8 cellular contexts compared by ENCODE assay signal in the genomic region with DNA sequence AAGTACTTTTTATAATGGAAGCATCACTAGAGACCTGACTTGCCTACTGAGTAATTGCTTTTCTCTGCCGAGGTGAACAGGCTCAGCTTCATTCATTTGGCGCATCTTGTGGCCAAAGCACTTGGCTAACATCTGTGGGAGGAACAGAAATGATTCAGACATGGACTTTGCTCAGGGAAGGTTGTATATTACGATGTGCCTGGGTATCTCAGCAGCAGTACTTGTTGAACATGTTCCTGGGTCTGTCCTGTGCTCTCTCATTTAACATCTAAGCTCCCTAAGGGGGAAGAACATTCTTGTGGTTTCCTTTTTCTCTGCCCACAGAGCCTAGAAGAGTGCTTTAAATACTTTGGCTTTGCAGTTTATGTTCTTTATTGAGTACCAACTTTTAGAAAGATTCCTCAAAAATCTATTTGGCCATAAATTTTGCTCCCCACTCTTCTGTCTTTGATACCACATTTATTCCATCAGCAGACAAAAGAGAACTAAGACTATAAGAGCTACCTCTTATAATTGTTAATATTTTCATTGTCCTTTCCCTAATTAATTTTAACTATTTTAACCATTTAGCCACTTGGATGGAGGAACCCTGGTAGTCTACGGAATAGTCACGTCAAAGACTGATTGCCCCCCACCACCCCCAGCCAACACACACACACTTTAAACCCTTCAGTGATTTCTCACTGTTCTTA.
A peak's percentile ranks its signal among the peaks of the same experiment; 100 is the strongest.
DNase-seq lines count a peak whose midpoint lies in the region; ATAC-seq and TF ChIP-seq lines count a peak whose summit lies in the region.

No MANE protein-coding gene starts in this region.

- H3K4me1 Mint-ChIP-seq in chondrocyte (ENCODE audit: low read depth) = peaks cover 20% of the 10 kb centered on the region
- H3K4me1 Mint-ChIP-seq in effector memory CD8-positive, alpha-beta T cell (ENCODE audit: low read depth in 2 of 2) = peaks cover 0 to 16% of the 10 kb centered on the region in 2 donors

- H3K4me3 Mint-ChIP-seq in chondrocyte (ENCODE audit: unreplicated experiment) = no peak overlapping the region
- peak overlapping the region in 1 of 2 donors; percentile 2 for H3K4me3 Mint-ChIP-seq in effector memory CD8-positive, alpha-beta T cell

- intact Hi-C loops in lower leg skin (cut with DNase I; ENCODE audit: low total_unique reads) = no loop called here

- peaks cover 4% of the 10 kb centered on the region for H3K9me3 Mint-ChIP-seq in chondrocyte (ENCODE audit: low read depth)
- peaks cover 5 to 8% of the 10 kb centered on the region in 2 donors for H3K9me3 Mint-ChIP-seq in effector memory CD8-positive, alpha-beta T cell

- WGBS in mesodermal cell (ENCODE audit: insufficient coverage in 2 of 2), 2 experiments = 83 to 93% methylated on average over 4 to 5 of the region's 5 CpGs
- 56 to 68% methylated on average over 5 of the region's 5 CpGs for WGBS in lower leg skin, 2 donors

- peak; percentile 70 for ATAC-seq in GM18508 (IDR thresholded peaks at IDR 0.05; ENCODE audit: insufficient read depth, unreplicated experiment)
- peak; percentile 69 for ATAC-seq in HG02885 (IDR thresholded peaks at IDR 0.05; ENCODE audit: poor library complexity, unreplicated experiment)
- ATAC-seq in effector memory CD8-positive, alpha-beta T cell (replicated peaks) = no peak
- ATAC-seq in HG03571 (IDR thresholded peaks at IDR 0.05; ENCODE audit: unreplicated experiment) = no peak

- peak; percentile 89 for DNase-seq in SW480 (ENCODE audit: low spot score)
- DNase-seq in chondrocyte (ENCODE audit: low spot score) = no peak
- no peak for DNase-seq in effector memory CD8-positive, alpha-beta T cell
- no peak for DNase-seq in lower leg skin (ENCODE audit: low spot score in 2 of 2)

- H3K27ac ChIP-seq in mesodermal cell (ENCODE audit: low read depth, low read length, severe bottlenecking) = peak overlapping the region; percentile 8

- TF ChIP-seq POLR2A in lower leg skin (IDR thresholded peaks at IDR 0.05) = no peak

- H3K27ac Mint-ChIP-seq in chondrocyte (ENCODE audit: unreplicated experiment) = no peak overlapping the region
- H3K27ac Mint-ChIP-seq in effector memory CD8-positive, alpha-beta T cell = no peak overlapping the region

- no peaks in the 10 kb centered on the region for H3K9me3 ChIP-seq in mesodermal cell (ENCODE audit: control insufficient read depth, low read length)

- no peak overlapping the region for H3K4me3 ChIP-seq in mesodermal cell (ENCODE audit: extremely low read depth, insufficient read depth, low read length, poor library complexity, severe bottlenecking)
- H3K4me3 ChIP-seq in lower leg skin (ENCODE audit: low read depth, poor library complexity, severe bottlenecking) = no peak overlapping the region

- no peaks in the 10 kb centered on the region for H3K36me3 Mint-ChIP-seq in chondrocyte (ENCODE audit: low read depth)
- no peaks in the 10 kb centered on the region for H3K36me3 Mint-ChIP-seq in effector memory CD8-positive, alpha-beta T cell (ENCODE audit: insufficient read depth)

- peaks cover 24% of the 10 kb centered on the region for H3K4me1 ChIP-seq in mesodermal cell (ENCODE audit: control insufficient read depth, insufficient read depth, low read length, poor library complexity, severe bottlenecking)

- H3K27me3 Mint-ChIP-seq in chondrocyte (ENCODE audit: low read depth) = no peaks in the 10 kb centered on the region
- peaks cover 0 to 7% of the 10 kb centered on the region in 2 donors for H3K27me3 Mint-ChIP-seq in effector memory CD8-positive, alpha-beta T cell

- no peaks in the 10 kb centered on the region for H3K36me3 ChIP-seq in mesodermal cell (ENCODE audit: control insufficient read depth, insufficient read depth, low read length)

- TF ChIP-seq CTCF in chondrocyte (IDR thresholded peaks at IDR 0.05) (no peak), lower leg skin (IDR thresholded peaks at IDR 0.05) (no peak)

Comparison
In these comparisons a context has a peak if more than half of its experiments do, and no peak if none do; other contexts are left out.
1. ATAC-seq: peak in GM18508 (single experiment) and HG02885 (single experiment); none in effector memory CD8-positive, alpha-beta T cell (single experiment) and HG03571 (single experiment).